Comparison of ENCODE assay signal across 2 cellular contexts in genomic region chr3:43621406-43621973, GRCh38.
TF ChIP-seq lines count a peak whose summit lies in the region.

No MANE protein-coding gene starts in this region.

TF ChIP-seq in SK-N-SH, 30 proteins besides CTCF, POLR2A, EP300 and RAD21 (continued from another document):
- TF ChIP-seq FOXM1 (IDR thresholded peaks at IDR 0.05; ENCODE audit: low read depth) (no peak), TCF12 (IDR thresholded peaks at IDR 0.05) (no peak), MAX (IDR thresholded peaks at IDR 0.05; ENCODE audit: low read depth) (no peak)

TF ChIP-seq in neural cell, 6 proteins besides CTCF, POLR2A, EP300 and RAD21 (continued from another document):
- TF ChIP-seq, protein P1, sequence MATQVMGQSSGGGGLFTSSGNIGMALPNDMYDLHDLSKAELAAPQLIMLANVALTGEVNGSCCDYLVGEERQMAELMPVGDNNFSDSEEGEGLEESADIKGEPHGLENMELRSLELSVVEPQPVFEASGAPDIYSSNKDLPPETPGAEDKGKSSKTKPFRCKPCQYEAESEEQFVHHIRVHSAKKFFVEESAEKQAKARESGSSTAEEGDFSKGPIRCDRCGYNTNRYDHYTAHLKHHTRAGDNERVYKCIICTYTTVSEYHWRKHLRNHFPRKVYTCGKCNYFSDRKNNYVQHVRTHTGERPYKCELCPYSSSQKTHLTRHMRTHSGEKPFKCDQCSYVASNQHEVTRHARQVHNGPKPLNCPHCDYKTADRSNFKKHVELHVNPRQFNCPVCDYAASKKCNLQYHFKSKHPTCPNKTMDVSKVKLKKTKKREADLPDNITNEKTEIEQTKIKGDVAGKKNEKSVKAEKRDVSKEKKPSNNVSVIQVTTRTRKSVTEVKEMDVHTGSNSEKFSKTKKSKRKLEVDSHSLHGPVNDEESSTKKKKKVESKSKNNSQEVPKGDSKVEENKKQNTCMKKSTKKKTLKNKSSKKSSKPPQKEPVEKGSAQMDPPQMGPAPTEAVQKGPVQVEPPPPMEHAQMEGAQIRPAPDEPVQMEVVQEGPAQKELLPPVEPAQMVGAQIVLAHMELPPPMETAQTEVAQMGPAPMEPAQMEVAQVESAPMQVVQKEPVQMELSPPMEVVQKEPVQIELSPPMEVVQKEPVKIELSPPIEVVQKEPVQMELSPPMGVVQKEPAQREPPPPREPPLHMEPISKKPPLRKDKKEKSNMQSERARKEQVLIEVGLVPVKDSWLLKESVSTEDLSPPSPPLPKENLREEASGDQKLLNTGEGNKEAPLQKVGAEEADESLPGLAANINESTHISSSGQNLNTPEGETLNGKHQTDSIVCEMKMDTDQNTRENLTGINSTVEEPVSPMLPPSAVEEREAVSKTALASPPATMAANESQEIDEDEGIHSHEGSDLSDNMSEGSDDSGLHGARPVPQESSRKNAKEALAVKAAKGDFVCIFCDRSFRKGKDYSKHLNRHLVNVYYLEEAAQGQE (IDR thresholded peaks at IDR 0.05; ENCODE audit: borderline replicate concordance): peak; percentile 18
- TF ChIP-seq EZH2 (IDR thresholded peaks at IDR 0.05; ENCODE audit: borderline replicate concordance, insufficient read depth, low read length, poor library complexity, severe bottlenecking) (no peak), MXI1 (conservative IDR thresholded peaks at IDR 0.05; ENCODE audit: poor library complexity, severe bottlenecking) (no peak), SMC3 (conservative IDR thresholded peaks at IDR 0.05; ENCODE audit: poor library complexity) (peak; percentile 24)
